ENCODE assay signal across 28 cellular contexts in the genomic region with DNA sequence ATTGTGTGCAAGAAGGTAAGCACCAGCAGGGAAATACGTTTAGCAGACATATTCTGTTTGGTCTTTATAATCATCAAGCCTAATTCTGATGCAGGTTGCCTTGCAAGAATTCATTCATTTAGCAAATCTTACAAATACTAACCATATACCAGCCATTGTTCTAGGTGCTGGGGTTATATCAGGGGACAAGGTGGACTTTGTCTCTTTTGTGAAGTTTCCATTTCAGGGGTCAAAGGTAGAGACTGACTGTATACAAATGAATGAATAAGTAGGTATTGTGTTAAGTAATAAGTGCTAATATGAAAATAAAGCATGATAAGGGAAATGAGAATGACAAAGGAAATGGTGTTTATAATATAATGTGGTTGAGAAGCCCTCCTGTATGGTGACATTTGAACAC.
"Had no signal": no experiment of that assay in that cellular context is flagged by ENCODE, and none has a peak within 500 bp of the region (broad histone marks: within the 10 kb centered on the region; RNA-seq: fewer than 3 reads in every experiment).

No MANE protein-coding gene starts in this region.

- ATAC-seq: activated CD8-positive, alpha-beta memory T cell treated with anti-CD3 and anti-CD28 coated beads, Interleukin-2, amount 10 ng/mL, durations not matched to agents 7 days and 5 days; activated CD8-positive, alpha-beta T cell treated with anti-CD3 and anti-CD28 coated beads, Interleukin-2, amount 10 ng/mL, durations not matched to agents 7 days and 5 days; activated T-cell treated with anti-CD3 and anti-CD28 coated beads, Interleukin-2, amount 50 U/mL, for 4 hours; activated T-helper 17 cell treated with anti-CD3 and anti-CD28 coated beads, Interleukin-2, amount 50 U/mL, for 72 hours; SK-N-SH treated with all-trans-retinoic acid at 6 μM for 48 hours; WTC11 had no signal

- H3K27ac ChIP-seq: Peyer's patch, RWPE1, SJSA1 had no signal

- H3K27me3 ChIP-seq: Peyer's patch, SJSA1 had no signal

- DNase-seq: activated CD4-positive, alpha-beta T cell treated with anti-CD3 and anti-CD28 coated beads for 48 hours; activated CD4-positive, alpha-beta T cell treated with anti-CD3 and anti-CD28 coated beads, Interleukin-2, amount 50 U/mL, for 4 hours; activated CD4-positive, CD25-positive, alpha-beta regulatory T cell treated with anti-CD3 and anti-CD28 coated beads, Interleukin-2, amount 50 U/mL, for 72 hours; activated CD8-positive, alpha-beta memory T cell treated with anti-CD3 and anti-CD28 coated beads, Interleukin-2, amount 10 ng/mL, durations not matched to agents 7 days and 5 days; activated CD8-positive, alpha-beta T cell treated with anti-CD3 and anti-CD28 coated beads, Interleukin-2, amount 10 ng/mL, durations not matched to agents 7 days and 5 days; activated gamma-delta T cell; activated naive CD4-positive, alpha-beta T cell treated with anti-CD3 and anti-CD28 coated beads for 36 hours; activated T-cell treated with anti-CD3 and anti-CD28 coated beads, Interleukin-2, amount 50 U/mL, for 4 hours; amygdala; KG1; NCI-H1092; NCI-H1417; NCI-H1930; NCI-H2171 treated with DMSO at 0.1 percent for 48 hours; NCI-H226; SHP77; SW 1271; T-helper 9 cell had no signal

- H3K4me1 Mint-ChIP-seq: brain, WTC11 had no signal

- H3K9me3 ChIP-seq: Peyer's patch, SJSA1 had no signal

- H3K27ac Mint-ChIP-seq: activated CD8-positive, alpha-beta memory T cell treated with anti-CD3 and anti-CD28 coated beads, Interleukin-2, amount 10 ng/mL, durations not matched to agents 7 days and 5 days; activated naive CD4-positive, alpha-beta T cell treated with anti-CD3 and anti-CD28 coated beads for 36 hours; brain; T-helper 1 cell treated with Interleukin-12 subunit alpha and Interleukin-12 subunit beta and Interleukin-4 antibody, amounts not matched to agents 30 μg/mL and 1 μg/mL, for 36 hours; WTC11 had no signal

- H3K4me3 ChIP-seq: Peyer's patch, SJSA1 had no signal

- H3K4me3 Mint-ChIP-seq: activated CD8-positive, alpha-beta memory T cell treated with anti-CD3 and anti-CD28 coated beads, Interleukin-2, amount 10 ng/mL, durations not matched to agents 7 days and 5 days; activated CD8-positive, alpha-beta T cell treated with anti-CD3 and anti-CD28 coated beads, Interleukin-2, amount 10 ng/mL, durations not matched to agents 7 days and 5 days; activated naive CD4-positive, alpha-beta T cell treated with anti-CD3 and anti-CD28 coated beads for 36 hours; activated T-cell treated with anti-CD3 and anti-CD28 coated beads, Interleukin-2, amount 50 U/mL, for 4 hours; activated T-helper 17 cell treated with anti-CD3 and anti-CD28 coated beads, Interleukin-2, amount 50 U/mL, for 72 hours; brain; central memory CD8-positive, alpha-beta T cell; IgD-negative memory B cell; T-helper 1 cell treated with Interleukin-12 subunit alpha and Interleukin-12 subunit beta and Interleukin-4 antibody, amounts not matched to agents 30 μg/mL and 1 μg/mL, for 36 hours; WTC11 had no signal

- H3K27me3 Mint-ChIP-seq: activated CD8-positive, alpha-beta memory T cell treated with anti-CD3 and anti-CD28 coated beads, Interleukin-2, amount 10 ng/mL, durations not matched to agents 7 days and 5 days; activated T-helper 17 cell treated with anti-CD3 and anti-CD28 coated beads, Interleukin-2, amount 50 U/mL, for 72 hours; brain; central memory CD8-positive, alpha-beta T cell; IgD-negative memory B cell had no signal

- H3K9me3 Mint-ChIP-seq: activated naive CD4-positive, alpha-beta T cell treated with anti-CD3 and anti-CD28 coated beads for 36 hours; activated T-cell treated with anti-CD3 and anti-CD28 coated beads, Interleukin-2, amount 50 U/mL, for 4 hours; activated T-helper 17 cell treated with anti-CD3 and anti-CD28 coated beads, Interleukin-2, amount 50 U/mL, for 72 hours; brain; central memory CD8-positive, alpha-beta T cell; IgD-negative memory B cell; T-helper 1 cell treated with Interleukin-12 subunit alpha and Interleukin-12 subunit beta and Interleukin-4 antibody, amounts not matched to agents 30 μg/mL and 1 μg/mL, for 36 hours; WTC11 had no signal

- H3K36me3 Mint-ChIP-seq: WTC11 had no signal
